In genomic region chr11:92211576-92212167, GRCh38 we compare ENCODE assay signal across 8 cellular contexts. TPM values are rescaled to one million over a fixed set of nuclear protein-coding genes. Genes with fewer than 3 reads are reported as not detected.
DNase-seq lines count a peak whose midpoint lies in the region; ATAC-seq and TF ChIP-seq lines count a peak whose summit lies in the region.

No MANE protein-coding gene starts in this region.

- ATAC-seq in HG03457 (IDR thresholded peaks at IDR 0.05; ENCODE audit: unreplicated experiment) (no peak), HG03442 (IDR thresholded peaks at IDR 0.05; ENCODE audit: unreplicated experiment) (no peak), GM21360 (IDR thresholded peaks at IDR 0.05; ENCODE audit: unreplicated experiment) (no peak)

- DNase-seq in Daoy (ENCODE audit: low read depth) (peak; percentile 29), NCI-H345 (lab: John Stamatoyannopoulos, UW) (peak; percentile 55), epithelial cell of proximal tubule (ENCODE audit: low read depth) (no peak), occipital lobe (lab: John Stamatoyannopoulos, UW) (peak; percentile 31), NCI-H446 treated with DMSO at 0.1 percent for 48 hours (lab: John Stamatoyannopoulos, UW) (no peak)

- no peak overlapping the region for H3K4me3 ChIP-seq in epithelial cell of proximal tubule (ENCODE audit: low read depth, low read length)

- TF ChIP-seq CTCF in epithelial cell of proximal tubule (conservative IDR thresholded peaks at IDR 0.05; ENCODE audit: low read depth, low read length) = peak; percentile 61

RNA-seq across cellular contexts. Expression of gene FAT3, which starts 12.9 kb away (rescaled TPM):
- 1.1 and 1.5 TPM in 2 replicates for total RNA-seq in Daoy (2014; rRNA removed; shearing (Covaris generic))
- total RNA-seq in epithelial cell of proximal tubule = 0.80 and 1.2 TPM in 2 replicates
- 172 TPM for total RNA-seq in occipital lobe

Comparison
In these comparisons a context has a peak if more than half of its experiments do, and no peak if none do; other contexts are left out.
1. DNase-seq: peak in Daoy (single experiment), NCI-H345 (single experiment) and occipital lobe (single experiment); none in epithelial cell of proximal tubule (single experiment) and NCI-H446 treated with DMSO at 0.1 percent for 48 hours (single experiment).
2. RNA of gene FAT3, which starts 12.9 kb away (total RNA-seq): 172 TPM in occipital lobe (single experiment); 1.1 to 1.5 TPM in Daoy and 0.80 to 1.2 TPM in epithelial cell of proximal tubule; every median in the first group is over 10 times any median in the second.